Comparison of ENCODE assay signal across 1 cellular context in the genomic region with DNA sequence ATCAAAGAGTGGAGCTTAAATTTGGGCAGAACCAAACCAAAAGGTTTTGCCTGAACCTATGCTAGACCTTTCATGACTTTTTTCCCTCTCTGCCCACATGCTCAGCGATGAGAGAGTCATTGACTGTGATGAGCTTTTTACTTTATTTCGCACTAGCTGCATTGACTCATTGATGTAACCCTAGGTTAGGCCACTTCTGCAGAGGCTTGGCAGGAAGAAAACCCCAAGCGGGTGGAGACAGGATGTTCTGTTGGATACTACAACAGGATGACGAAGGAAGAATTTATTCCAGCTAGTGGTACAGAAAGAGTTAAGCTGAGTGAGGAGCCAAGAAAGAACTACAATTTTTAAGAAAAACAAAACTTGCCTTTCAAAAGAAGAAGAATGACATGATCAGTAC.
TF ChIP-seq lines count a peak whose summit lies in the region.

No MANE protein-coding gene starts in this region.

TF ChIP-seq in IMR-90, 13 proteins besides CTCF, POLR2A, EP300 and RAD21 (continued from another document):
- TF ChIP-seq, protein P1, sequence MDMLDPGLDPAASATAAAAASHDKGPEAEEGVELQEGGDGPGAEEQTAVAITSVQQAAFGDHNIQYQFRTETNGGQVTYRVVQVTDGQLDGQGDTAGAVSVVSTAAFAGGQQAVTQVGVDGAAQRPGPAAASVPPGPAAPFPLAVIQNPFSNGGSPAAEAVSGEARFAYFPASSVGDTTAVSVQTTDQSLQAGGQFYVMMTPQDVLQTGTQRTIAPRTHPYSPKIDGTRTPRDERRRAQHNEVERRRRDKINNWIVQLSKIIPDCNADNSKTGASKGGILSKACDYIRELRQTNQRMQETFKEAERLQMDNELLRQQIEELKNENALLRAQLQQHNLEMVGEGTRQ (IDR thresholded peaks at IDR 0.05; ENCODE audit: low read depth, low read length) = no peak
- TF ChIP-seq NFE2L2 (IDR thresholded peaks at IDR 0.05; ENCODE audit: low read depth, low read length) (no peak), SMC3 (IDR thresholded peaks at IDR 0.05; ENCODE audit: low read depth, low read length) (no peak), RFX5 (IDR thresholded peaks at IDR 0.05; ENCODE audit: low read depth, low read length) (no peak), CEBPB (IDR thresholded peaks at IDR 0.05; ENCODE audit: low read depth, low read length) (0 out of 2 replicates have a peak, but pooled peaks have one; percentile 14)
- TF ChIP-seq, protein P2, sequence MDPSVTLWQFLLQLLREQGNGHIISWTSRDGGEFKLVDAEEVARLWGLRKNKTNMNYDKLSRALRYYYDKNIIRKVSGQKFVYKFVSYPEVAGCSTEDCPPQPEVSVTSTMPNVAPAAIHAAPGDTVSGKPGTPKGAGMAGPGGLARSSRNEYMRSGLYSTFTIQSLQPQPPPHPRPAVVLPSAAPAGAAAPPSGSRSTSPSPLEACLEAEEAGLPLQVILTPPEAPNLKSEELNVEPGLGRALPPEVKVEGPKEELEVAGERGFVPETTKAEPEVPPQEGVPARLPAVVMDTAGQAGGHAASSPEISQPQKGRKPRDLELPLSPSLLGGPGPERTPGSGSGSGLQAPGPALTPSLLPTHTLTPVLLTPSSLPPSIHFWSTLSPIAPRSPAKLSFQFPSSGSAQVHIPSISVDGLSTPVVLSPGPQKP (IDR thresholded peaks at IDR 0.05; ENCODE audit: borderline replicate concordance, low read depth, low read length) = no peak
TF ChIP-seq in IMR-90: peak in this region for 3.
